ENCODE assay signal across 1 cellular context in genomic region chr12:108119126-108119973, GRCh38.
A peak's percentile ranks its signal among the peaks of the same experiment; 100 is the strongest.
TF ChIP-seq lines count a peak whose summit lies in the region.

No MANE protein-coding gene starts in this region.

TF ChIP-seq in K562, 482 proteins besides CTCF, POLR2A, EP300 and RAD21 (continued from another document and continues in another):
- no peak for TF ChIP-seq UBTF (IDR thresholded peaks at IDR 0.05; ENCODE audit: borderline replicate concordance in 1 of 2, low read depth in 2 of 2, low read length in 2 of 2)
- TF ChIP-seq ATF4 (CRISPR knock-in tag; IDR thresholded peaks at IDR 0.05): 0 out of 2 replicates have a peak, but pooled peaks have one; percentile 11
- TF ChIP-seq ELF1 (tag; IDR thresholded peaks at IDR 0.05): peak; percentile 53
- TF ChIP-seq TOE1 (IDR thresholded peaks at IDR 0.05; ENCODE audit: borderline replicate concordance): peak; percentile 71; the same call in 1 of the 2 replicates
- no peak for TF ChIP-seq TOE1 (CRISPR knock-in tag; IDR thresholded peaks at IDR 0.05; ENCODE audit: borderline replicate concordance, low read depth)
- TF ChIP-seq SRSF7 (optimal IDR thresholded peaks at IDR 0.05; ENCODE audit: low read depth, low read length): no peak
- no peak for TF ChIP-seq ZMIZ1 (IDR thresholded peaks at IDR 0.05; ENCODE audit: low read depth in 2 of 2, low read length in 2 of 2)
- TF ChIP-seq ZNF444 (CRISPR knock-in tag; IDR thresholded peaks at IDR 0.05): no peak
- peak; percentile 49; the same call in 1 of the 2 replicates for TF ChIP-seq BHLHE40 (IDR thresholded peaks at IDR 0.05; ENCODE audit: low read length)
- no peak for TF ChIP-seq U2AF2 (optimal IDR thresholded peaks at IDR 0.05; ENCODE audit: low read depth, low read length)
- TF ChIP-seq YY1 (IDR thresholded peaks at IDR 0.05; ENCODE audit: borderline replicate concordance in 1 of 3, control insufficient read depth in 1 of 3, extremely low read depth in 1 of 3, insufficient read depth in 3 of 3, insufficient read length in 1 of 3, insufficient replicate concordance in 2 of 3, low read depth in 1 of 3, low read length in 2 of 3): no peak
- peak; percentile 51; the same call in 1 of the 2 replicates for TF ChIP-seq HDAC2 (IDR thresholded peaks at IDR 0.05)
- TF ChIP-seq SMARCA4 (IDR thresholded peaks at IDR 0.05): peak; percentile 73
- TF ChIP-seq MAFG (tag; conservative IDR thresholded peaks at IDR 0.05): peak; percentile 66
- TF ChIP-seq HES1 (IDR thresholded peaks at IDR 0.05; ENCODE audit: low read depth): no peak
- TF ChIP-seq FOXK2 (conservative IDR thresholded peaks at IDR 0.05 in 1 of 2, IDR thresholded peaks at IDR 0.05 in 1 of 2; ENCODE audit: low read depth in 2 of 2): peak; percentile 21 to 45; a peak in 1 of 4 replicates
- TF ChIP-seq MLLT1 (IDR thresholded peaks at IDR 0.05): peak; percentile 57 to 68; a peak in 2 of 4 replicates
- no peak for TF ChIP-seq SIX5 (IDR thresholded peaks at IDR 0.05; ENCODE audit: borderline replicate concordance in 1 of 2, insufficient read depth in 1 of 2, low read depth in 1 of 2, low read length in 2 of 2)
- TF ChIP-seq RFX1 (IDR thresholded peaks at IDR 0.05): peak; percentile 71
- TF ChIP-seq ZNF23 (CRISPR knock-in tag; IDR thresholded peaks at IDR 0.05): no peak
- no peak for TF ChIP-seq MED1 (CRISPR knock-in tag; IDR thresholded peaks at IDR 0.05; ENCODE audit: borderline replicate concordance)
- TF ChIP-seq RBM15 (IDR thresholded peaks at IDR 0.05; ENCODE audit: insufficient read depth, low read length): no peak
- peak; percentile 56 for TF ChIP-seq EHMT2 (IDR thresholded peaks at IDR 0.05)
- TF ChIP-seq CCAR2 (IDR thresholded peaks at IDR 0.05; ENCODE audit: low read depth, low read length): no peak
- no peak for TF ChIP-seq ZBTB12 (CRISPR knock-in tag; IDR thresholded peaks at IDR 0.05)
- TF ChIP-seq ARID3A (IDR thresholded peaks at IDR 0.05; ENCODE audit: borderline replicate concordance, low read depth, low read length): peak; percentile 64; the same call in 1 of the 2 replicates
- peak; percentile 67 for TF ChIP-seq RNF2 (IDR thresholded peaks at IDR 0.05)
- no peak for TF ChIP-seq USF1 (CRISPR knock-in tag; IDR thresholded peaks at IDR 0.05)
- TF ChIP-seq SMARCE1 (IDR thresholded peaks at IDR 0.05): 0 out of 2 replicates have a peak, but pooled peaks have one; percentile 30
- TF ChIP-seq C11orf30 (IDR thresholded peaks at IDR 0.05; ENCODE audit: low read depth): peak; percentile 36; the same call in 1 of the 2 replicates
- 0 out of 2 replicates have a peak, but pooled peaks have one; percentile 1 for TF ChIP-seq ERF (CRISPR knock-in tag; IDR thresholded peaks at IDR 0.05)
- no peak for TF ChIP-seq ZNF609 (CRISPR knock-in tag; IDR thresholded peaks at IDR 0.05; ENCODE audit: borderline replicate concordance)
- TF ChIP-seq THRAP3 (IDR thresholded peaks at IDR 0.05; ENCODE audit: borderline replicate concordance): no peak
- no peak for TF ChIP-seq SPI1 (IDR thresholded peaks at IDR 0.05; ENCODE audit: borderline replicate concordance, low read depth, low read length)
- no peak for TF ChIP-seq BCLAF1 (IDR thresholded peaks at IDR 0.05; ENCODE audit: borderline replicate concordance in 1 of 2, control insufficient read depth in 1 of 2, low read depth in 2 of 2, low read length in 1 of 2)
- no peak for TF ChIP-seq RFX7 (CRISPR knock-in tag; IDR thresholded peaks at IDR 0.05)
- no peak for TF ChIP-seq ZNF175 (CRISPR knock-in tag; IDR thresholded peaks at IDR 0.05; ENCODE audit: low read depth)
- TF ChIP-seq NCOA2 (IDR thresholded peaks at IDR 0.05; ENCODE audit: partially characterized antibody in 2 of 2): no peak
